1 cellular context compared by ENCODE assay signal in genomic region chr14:63203618-63204406, GRCh38.
TF ChIP-seq lines count a peak whose summit lies in the region.

No MANE protein-coding gene starts in this region.

TF ChIP-seq in HepG2, 621 proteins besides CTCF, POLR2A, EP300 and RAD21 (continued from another document and continues in another):
- TF ChIP-seq HINFP (CRISPR knock-in tag; IDR thresholded peaks at IDR 0.05; ENCODE audit: low read depth), result no peak
- TF ChIP-seq NR0B2 (CRISPR knock-in tag; IDR thresholded peaks at IDR 0.05), result no peak
- no peak for TF ChIP-seq NFIB (CRISPR knock-in tag; IDR thresholded peaks at IDR 0.05; ENCODE audit: borderline replicate concordance)
- TF ChIP-seq EZH2 (conservative IDR thresholded peaks at IDR 0.05; ENCODE audit: low read depth, low read length), result no peak
- TF ChIP-seq ZNF383 (CRISPR knock-in tag; IDR thresholded peaks at IDR 0.05; ENCODE audit: borderline replicate concordance), result no peak
- TF ChIP-seq CBX5 (CRISPR knock-in tag; IDR thresholded peaks at IDR 0.05; ENCODE audit: borderline replicate concordance), result peak; percentile 73; the same call in 1 of the 2 replicates
- no peak for TF ChIP-seq TGIF2 (CRISPR knock-in tag; IDR thresholded peaks at IDR 0.05)
- no peak for TF ChIP-seq ZNF782 (CRISPR knock-in tag; IDR thresholded peaks at IDR 0.05; ENCODE audit: borderline replicate concordance)
- TF ChIP-seq DDIT3 (CRISPR knock-in tag; IDR thresholded peaks at IDR 0.05), result no peak
- no peak for TF ChIP-seq IRX3 (CRISPR knock-in tag; IDR thresholded peaks at IDR 0.05; ENCODE audit: borderline replicate concordance, low read depth)
- 0 out of 2 replicates have a peak, but pooled peaks have one; percentile 19 for TF ChIP-seq TBX2 (CRISPR knock-in tag; IDR thresholded peaks at IDR 0.05; ENCODE audit: borderline replicate concordance)
- TF ChIP-seq SOX6 (IDR thresholded peaks at IDR 0.05), result no peak
- TF ChIP-seq SOX6 (CRISPR knock-in tag; IDR thresholded peaks at IDR 0.05), result peak; percentile 64
- TF ChIP-seq TEAD3 (CRISPR knock-in tag; optimal IDR thresholded peaks at IDR 0.05; ENCODE audit: borderline replicate concordance), result peak; percentile 35
- no peak for TF ChIP-seq ATF1 (CRISPR knock-in tag; IDR thresholded peaks at IDR 0.05)
- TF ChIP-seq GABPA (IDR thresholded peaks at IDR 0.05; ENCODE audit: low read depth, low read length), result peak; percentile 17; the same call in 1 of the 2 replicates
- TF ChIP-seq GABPA (CRISPR knock-in tag; IDR thresholded peaks at IDR 0.05; ENCODE audit: low read depth), result peak; percentile 76
- no peak for TF ChIP-seq TRAFD1 (CRISPR knock-in tag; IDR thresholded peaks at IDR 0.05; ENCODE audit: borderline replicate concordance)
- TF ChIP-seq PRPF4 (IDR thresholded peaks at IDR 0.05; ENCODE audit: low read depth, low read length, poor library complexity, severe bottlenecking), result no peak
- TF ChIP-seq PHF20 (CRISPR knock-in tag; IDR thresholded peaks at IDR 0.05), result no peak
- no peak for TF ChIP-seq REPIN1 (CRISPR knock-in tag; IDR thresholded peaks at IDR 0.05; ENCODE audit: borderline replicate concordance, low read depth)
- no peak for TF ChIP-seq LRRFIP1 (CRISPR knock-in tag; conservative IDR thresholded peaks at IDR 0.05)
- TF ChIP-seq ZNF790 (CRISPR knock-in tag; IDR thresholded peaks at IDR 0.05; ENCODE audit: borderline replicate concordance), result no peak
- peak; percentile 65 for TF ChIP-seq ARID5B (CRISPR knock-in tag; IDR thresholded peaks at IDR 0.05)
- no peak for TF ChIP-seq ATF7-NPFF (CRISPR knock-in tag; IDR thresholded peaks at IDR 0.05; ENCODE audit: low read depth)
- TF ChIP-seq ETV6 (CRISPR knock-in tag; conservative IDR thresholded peaks at IDR 0.05), result no peak
- no peak for TF ChIP-seq ZNF646 (CRISPR knock-in tag; IDR thresholded peaks at IDR 0.05)
- TF ChIP-seq ZBTB34 (CRISPR knock-in tag; IDR thresholded peaks at IDR 0.05), result no peak
- 0 out of 2 replicates have a peak, but pooled peaks have one; percentile 32 for TF ChIP-seq ZHX2 (IDR thresholded peaks at IDR 0.05; ENCODE audit: low read depth)
- TF ChIP-seq ZHX2 (CRISPR knock-in tag; IDR thresholded peaks at IDR 0.05; ENCODE audit: borderline replicate concordance), result no peak
